In the genomic region with DNA sequence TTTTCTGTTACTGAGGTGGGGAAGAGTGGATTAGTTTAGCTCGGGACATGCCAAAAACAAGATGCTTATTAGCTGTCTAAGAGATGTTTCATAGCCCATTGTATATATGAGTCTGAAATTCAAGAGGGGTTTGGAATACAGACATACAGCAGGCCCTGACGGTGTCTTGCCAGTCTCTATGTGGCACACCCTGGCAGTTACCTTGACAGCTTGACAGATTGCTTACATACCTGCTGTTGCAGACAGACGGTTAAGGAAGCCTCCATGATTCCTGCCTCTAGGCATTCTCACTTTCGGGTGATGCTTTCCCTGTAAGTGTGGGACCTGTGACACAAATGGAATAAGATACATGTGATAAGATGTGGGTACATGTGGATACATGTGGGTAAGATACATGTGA, we compare ENCODE assay signal across 23 cellular contexts.
DNase-seq lines count a peak whose midpoint lies in the region; ATAC-seq, FAIRE-seq and TF ChIP-seq lines count a peak whose summit lies in the region.
"Had no signal": no experiment of that assay in that cellular context is flagged by ENCODE, and none has a peak within 500 bp of the region (broad histone marks: within the 10 kb centered on the region; RNA-seq: fewer than 3 reads in every experiment).

No MANE protein-coding gene starts in this region.

- no peak for TF ChIP-seq CTCF in A549 (IDR thresholded peaks at IDR 0.05)
- no peak for TF ChIP-seq CTCF in OCI-LY1 (IDR thresholded peaks at IDR 0.05; ENCODE audit: low read length)
- TF ChIP-seq CTCF in hepatocyte (IDR thresholded peaks at IDR 0.05; ENCODE audit: poor library complexity) = no peak
- no peak for TF ChIP-seq CTCF in esophagus squamous epithelium (IDR thresholded peaks at IDR 0.05)
- no peak for TF ChIP-seq CTCF in CD14-positive monocyte (IDR thresholded peaks at IDR 0.05)

- no peaks in the 10 kb centered on the region for H3F3A ChIP-seq in OCI-LY1 (ENCODE audit: insufficient read depth, low read length)

- no peak for TF ChIP-seq RAD21 in A549 (conservative IDR thresholded peaks at IDR 0.05 in 1 of 2, IDR thresholded peaks at IDR 0.05 in 1 of 2)

- H3K79me2 ChIP-seq in OCI-LY1 (ENCODE audit: insufficient read depth, low read length) = no peaks in the 10 kb centered on the region
- H3K79me2 ChIP-seq in hepatocyte = no peaks in the 10 kb centered on the region

- no peaks in the 10 kb centered on the region for H4K20me1 ChIP-seq in OCI-LY1 (ENCODE audit: insufficient read depth, low read length)
- no peaks in the 10 kb centered on the region for H4K20me1 ChIP-seq in hepatocyte (ENCODE audit: insufficient read depth, poor library complexity, severe bottlenecking)

- no peaks in the 10 kb centered on the region for H3K36me3 Mint-ChIP-seq in CD14-positive monocyte

- H2BK15ac ChIP-seq in mesenchymal stem cell (ENCODE audit: low read depth, poor library complexity, severe bottlenecking) = no peak overlapping the region

- H2BK12ac ChIP-seq in mesenchymal stem cell (ENCODE audit: low read length in 2 of 2) = no peak overlapping the region

- H3K4me3 Mint-ChIP-seq in CD14-positive monocyte = no peak overlapping the region

- no peak overlapping the region for H4K91ac ChIP-seq in mesenchymal stem cell (ENCODE audit: low read length)

- H2AFZ ChIP-seq in OCI-LY1 (ENCODE audit: low read length) (no peak overlapping the region), hepatocyte (no peak overlapping the region), mesenchymal stem cell (ENCODE audit: low read depth, low read length) (no peak overlapping the region)

- H3K9ac ChIP-seq in OCI-LY1 (ENCODE audit: low read length) (no peak overlapping the region), mesenchymal stem cell (ENCODE audit: low read length) (no peak overlapping the region)

- TF ChIP-seq POLR2A in A549 (IDR thresholded peaks at IDR 0.05; ENCODE audit: low read length) (no peak), esophagus squamous epithelium (IDR thresholded peaks at IDR 0.05) (no peak)

- H3K9me2 ChIP-seq in OCI-LY1 (ENCODE audit: low read depth, low read length) (no peaks in the 10 kb centered on the region), hepatocyte (replicated peaks; ENCODE audit: insufficient read depth) (no peaks in the 10 kb centered on the region)

- H3K27me3 ChIP-seq in OCI-LY1 (ENCODE audit: insufficient read depth, low read length) = no peaks in the 10 kb centered on the region
- H3K27me3 ChIP-seq in hepatocyte = no peaks in the 10 kb centered on the region
- H3K27me3 ChIP-seq in mesenchymal stem cell (ENCODE audit: control insufficient read depth in 1 of 2, insufficient read depth in 1 of 2, low read length in 2 of 2) = no peaks in the 10 kb centered on the region
- H3K27me3 ChIP-seq in esophagus squamous epithelium = no peaks in the 10 kb centered on the region
- H3K27me3 ChIP-seq: SJCRH30 had no signal

- no peaks in the 10 kb centered on the region for H3K9me3 ChIP-seq in A549
- no peaks in the 10 kb centered on the region for H3K9me3 ChIP-seq in OCI-LY1 (ENCODE audit: low read length)
- no peaks in the 10 kb centered on the region for H3K9me3 ChIP-seq in hepatocyte (ENCODE audit: low read depth)
- no peaks in the 10 kb centered on the region for H3K9me3 ChIP-seq in mesenchymal stem cell (ENCODE audit: control insufficient read depth, low read length)
- no peaks in the 10 kb centered on the region for H3K9me3 ChIP-seq in esophagus squamous epithelium
- H3K9me3 ChIP-seq: SJCRH30 had no signal

- no peak overlapping the region for H3K23ac ChIP-seq in mesenchymal stem cell (ENCODE audit: low read length in 2 of 2)

- no peak overlapping the region for H3K18ac ChIP-seq in mesenchymal stem cell (ENCODE audit: low read depth in 1 of 2, low read length in 2 of 2)

- no peak overlapping the region for H2BK5ac ChIP-seq in mesenchymal stem cell (ENCODE audit: low read depth, low read length, poor library complexity, severe bottlenecking)

- H3K36me3 ChIP-seq in OCI-LY1 (ENCODE audit: insufficient read depth, low read length) (no peaks in the 10 kb centered on the region), hepatocyte (replicated peaks; ENCODE audit: insufficient read depth, low read depth) (no peaks in the 10 kb centered on the region), mesenchymal stem cell (ENCODE audit: control insufficient read depth in 1 of 2, insufficient read depth in 2 of 2, low read depth in 1 of 2, low read length in 2 of 2) (no peaks in the 10 kb centered on the region), esophagus squamous epithelium (no peaks in the 10 kb centered on the region)
- H3K36me3 ChIP-seq: SJCRH30 had no signal

- peaks cover 0 to 3% (median 0%) of the 10 kb centered on the region in 7 donors for H3K9me3 Mint-ChIP-seq in CD14-positive monocyte

- H3K4ac ChIP-seq in mesenchymal stem cell (ENCODE audit: low read depth in 1 of 2, low read length in 2 of 2) = no peak overlapping the region

- H3K27me3 Mint-ChIP-seq in CD14-positive monocyte (ENCODE audit: low read depth in 3 of 3) = peaks cover 0 to 11% (median 2%) of the 10 kb centered on the region in 3 donors

- H3K14ac ChIP-seq in mesenchymal stem cell (ENCODE audit: low read length in 2 of 2) = no peak overlapping the region

- CTCF ChIA-PET in A549 (lab: Yijun Ruan, JAX) = interaction anchor here (1.0 to 1.1 kb wide), 2 partner anchors 27 to 255 kb away, joined by 3 to 4 read pairs; no protein-coding TSS in a partner anchor

- TF ChIP-seq EP300 in A549 (IDR thresholded peaks at IDR 0.05) = no peak

- H3K27ac ChIP-seq in A549 (peak overlapping the region; percentile 82 to 84), OCI-LY1 (ENCODE audit: low read depth, low read length, poor library complexity, severe bottlenecking) (peak overlapping the region; percentile 73), hepatocyte (peak overlapping the region; percentile 9), mesenchymal stem cell (ENCODE audit: low read length, poor library complexity, severe bottlenecking) (no peak overlapping the region), esophagus squamous epithelium (no peak overlapping the region)
- H3K27ac ChIP-seq: C4-2B, SJCRH30 had no signal

- 59% methylated on average over 4 of the region's 4 CpGs for WGBS in A549 (ENCODE audit: missing lambda C conversion rate)
- 85% methylated on average over 4 of the region's 4 CpGs for WGBS in hepatocyte (ENCODE audit: low lambda C conversion rate, missing lambda C conversion rate)
- 90% methylated on average over 4 of the region's 4 CpGs for WGBS in mesenchymal stem cell
- 37 to 68% methylated on average over 3 to 4 of the region's 4 CpGs for WGBS in esophagus squamous epithelium, 2 donors

- DNase-seq in A549 (ENCODE audit: low read depth in 1 of 2, low spot score in 1 of 2) (no peak), hepatocyte (ENCODE audit: low spot score) (no peak), mesenchymal stem cell (no peak), esophagus squamous epithelium (lab: John Stamatoyannopoulos, UW) (no peak), CD14-positive monocyte (ENCODE audit: low spot score) (no peak), dermis blood vessel endothelial cell (no peak)
- DNase-seq: 8988T, AML-193, EL, GF-D8, H7, NCI-H1092, NCI-H1436, NCI-H1930, NCI-H345, NCI-H524, NCI-H82, SJCRH30 had no signal

- intact Hi-C loops in esophagus squamous epithelium (cut with DNase I) (no loop called here), CD14-positive monocyte (cut with micrococcal nuclease) (no loop called here)

- peak overlapping the region; percentile 25 for H2AK5ac ChIP-seq in mesenchymal stem cell (ENCODE audit: low read length, severe bottlenecking)

- H3K4me2 ChIP-seq in A549 (peak overlapping the region; percentile 55), OCI-LY1 (ENCODE audit: low read length) (no peak overlapping the region), hepatocyte (no peak overlapping the region), mesenchymal stem cell (ENCODE audit: low read length, poor library complexity, severe bottlenecking) (no peak overlapping the region)

- no peaks in the 10 kb centered on the region for H3K4me1 Mint-ChIP-seq in CD14-positive monocyte

- FAIRE-seq in A549 (lab: Jason Lieb, UNC) = no peak
- FAIRE-seq: D721Med, K562 had no signal

- H3K27ac Mint-ChIP-seq in CD14-positive monocyte = no peak overlapping the region

- H3K4me3 ChIP-seq in A549 (no peak overlapping the region), OCI-LY1 (ENCODE audit: low read depth, low read length, poor library complexity, severe bottlenecking) (no peak overlapping the region), hepatocyte (no peak overlapping the region), mesenchymal stem cell (ENCODE audit: insufficient read depth in 1 of 2, low read depth in 1 of 2, low read length in 2 of 2) (no peak overlapping the region), esophagus squamous epithelium (no peak overlapping the region)
- H3K4me3 ChIP-seq: K562, SJCRH30 had no signal

- no peak overlapping the region for H4K8ac ChIP-seq in mesenchymal stem cell (ENCODE audit: low read length)

- POLR2A ChIA-PET in A549 (lab: Yijun Ruan, JAX) = no interaction called here

- no peaks in the 10 kb centered on the region for H3K79me1 ChIP-seq in mesenchymal stem cell (replicated peaks; ENCODE audit: low read length, poor library complexity, severe bottlenecking)

- no peak overlapping the region for H2BK120ac ChIP-seq in mesenchymal stem cell (ENCODE audit: low read depth, low read length)

- H3K4me1 ChIP-seq in A549 (peaks cover 52% of the 10 kb centered on the region), OCI-LY1 (ENCODE audit: insufficient read depth, low read length, severe bottlenecking) (peaks cover 28% of the 10 kb centered on the region), hepatocyte (ENCODE audit: insufficient read depth) (peaks cover 7% of the 10 kb centered on the region), mesenchymal stem cell (ENCODE audit: control insufficient read depth, insufficient read depth, low read depth, low read length) (peaks cover 8% of the 10 kb centered on the region), esophagus squamous epithelium (peaks cover 0 to 8% (median 0%) of the 10 kb centered on the region in 3 donors)
- H3K4me1 ChIP-seq: SJCRH30 had no signal

- peak; percentile 30 to 33; a peak in 2 of 6 replicates for ATAC-seq in A549
- no peak for ATAC-seq in GM18517 (IDR thresholded peaks at IDR 0.05; ENCODE audit: unreplicated experiment)
- ATAC-seq: K562 had no signal

TF ChIP-seq in A549, 52 proteins besides CTCF, POLR2A, EP300 and RAD21 (continues in another document):
- TF ChIP-seq EHMT2 (IDR thresholded peaks at IDR 0.05; ENCODE audit: low read depth) = no peak
- TF ChIP-seq HDAC2 (IDR thresholded peaks at IDR 0.05) = no peak
- TF ChIP-seq, protein P1, sequence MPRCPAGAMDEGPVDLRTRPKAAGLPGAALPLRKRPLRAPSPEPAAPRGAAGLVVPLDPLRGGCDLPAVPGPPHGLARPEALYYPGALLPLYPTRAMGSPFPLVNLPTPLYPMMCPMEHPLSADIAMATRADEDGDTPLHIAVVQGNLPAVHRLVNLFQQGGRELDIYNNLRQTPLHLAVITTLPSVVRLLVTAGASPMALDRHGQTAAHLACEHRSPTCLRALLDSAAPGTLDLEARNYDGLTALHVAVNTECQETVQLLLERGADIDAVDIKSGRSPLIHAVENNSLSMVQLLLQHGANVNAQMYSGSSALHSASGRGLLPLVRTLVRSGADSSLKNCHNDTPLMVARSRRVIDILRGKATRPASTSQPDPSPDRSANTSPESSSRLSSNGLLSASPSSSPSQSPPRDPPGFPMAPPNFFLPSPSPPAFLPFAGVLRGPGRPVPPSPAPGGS (IDR thresholded peaks at IDR 0.05) = no peak
- TF ChIP-seq SMC3 (IDR thresholded peaks at IDR 0.05) = no peak
- no peak for TF ChIP-seq JUN (IDR thresholded peaks at IDR 0.05)
- TF ChIP-seq ZNF302 (CRISPR knock-in tag; IDR thresholded peaks at IDR 0.05) = no peak

Comparison
In these comparisons a context has a peak if more than half of its experiments do, and no peak if none do; other contexts are left out.
1. H3K27ac ChIP-seq: peak in A549 (2 of 2), OCI-LY1 (single experiment) and hepatocyte (single experiment); none in mesenchymal stem cell (single experiment) and esophagus squamous epithelium (0 of 4).